ENCODE assay signal across 8 cellular contexts in genomic region chr16:50547944-50548658, GRCh38. TPM values are rescaled to one million over a fixed set of nuclear protein-coding genes. Genes with fewer than 3 reads are reported as not detected.
DNase-seq lines count a peak whose midpoint lies in the region; ATAC-seq and TF ChIP-seq lines count a peak whose summit lies in the region.

TSS of gene NKD1 (plus strand) at chr16:50548396. CDS start at chr16:50548554, 158 bp downstream.

- peak; percentile 84 for ATAC-seq in HCT116

- CTCF ChIA-PET in HCT116 (lab: Charles Lee), result interaction anchor here (1.1 kb wide), 1 partner anchor 258 kb away, joined by 6 read pairs; no protein-coding TSS in a partner anchor

- peaks cover 0 to 15% of the 10 kb centered on the region in 2 experiments; a peak in 3 of 4 replicates for H3K4me1 ChIP-seq in HCT116 (ENCODE audit: control insufficient read depth in 1 of 2, insufficient read depth in 2 of 2, low read length in 2 of 2)

- no peaks in the 10 kb centered on the region for H4K20me1 ChIP-seq in HCT116 (ENCODE audit: insufficient read depth)

- POLR2A ChIA-PET in HCT116 (lab: Charles Lee), result no interaction called here

- H3K4me3 ChIP-seq in GM06990 (replicated peaks; ENCODE audit: low read depth, low read length) (peak within 1 kb of the TSS; percentile 74), HCT116 (replicated peaks in 1 of 2; ENCODE audit: low read depth in 1 of 2, low read length in 2 of 2) (peak within 1 kb of the TSS; percentile 52 to 67)

- TF ChIP-seq CTCF in GM06990 (IDR thresholded peaks at IDR 0.05; ENCODE audit: insufficient read depth, low read length, poor library complexity, severe bottlenecking), result no peak
- TF ChIP-seq CTCF in HCT116 (IDR thresholded peaks at IDR 0.05 in 2 of 3, conservative IDR thresholded peaks at IDR 0.05 in 1 of 3; ENCODE audit: borderline replicate concordance in 1 of 3, insufficient read depth in 1 of 3, low read depth in 2 of 3, low read length in 2 of 3), result no peak

- peak; percentile 64 for DNase-seq in GM06990 (ENCODE audit: extremely low read depth, insufficient read length)
- peak; percentile 12 for DNase-seq in HCT116 (ENCODE audit: low read depth, low spot score)
- DNase-seq in NAMALWA (ENCODE audit: low spot score), result peak; percentile 71
- DNase-seq in activated CD4-positive, CD25-positive, alpha-beta regulatory T cell (lab: John Stamatoyannopoulos, UW), result peak; percentile 57 to 70 (median 61)
- DNase-seq in caudate nucleus (lab: John Stamatoyannopoulos, UW), result peak in 55 of 61 donors; percentile 5 to 85 (median 59)
- peak; percentile 33 for DNase-seq in kidney tubule cell (ENCODE audit: low spot score)
- peak; percentile 51 to 67 (median 63) for DNase-seq in stimulated activated CD4-positive, alpha-beta T cell treated with anti-CD3 and anti-CD28 coated beads, Interleukin-1b, Interleukin-23, amount 100 ng/mL, for 24 hours (ENCODE audit: low read depth in 4 of 4, low spot score in 1 of 4)
- no peak for DNase-seq in DMS153 treated with DMSO at 0.1 percent for 48 hours (lab: John Stamatoyannopoulos, UW; ENCODE audit: unreplicated experiment)

- no peak for TF ChIP-seq RAD21 in HCT116 (IDR thresholded peaks at IDR 0.05; ENCODE audit: low read depth)

- no peaks in the 10 kb centered on the region for H3K9me3 ChIP-seq in HCT116 (ENCODE audit: control insufficient read depth in 1 of 2, insufficient read depth in 1 of 2, low read depth in 1 of 2, low read length in 2 of 2)

- H2AFZ ChIP-seq in HCT116 (ENCODE audit: low read depth, low read length, poor library complexity, severe bottlenecking), result peak within 1 kb of the TSS; percentile 80

- H3K79me2 ChIP-seq in HCT116 (ENCODE audit: insufficient read depth, low read length), result no peaks in the 10 kb centered on the region

- peak; percentile 57 for TF ChIP-seq POLR2A in HCT116 (IDR thresholded peaks at IDR 0.05; ENCODE audit: borderline replicate concordance, extremely low read depth, insufficient read depth, insufficient read length)

- H3K27ac ChIP-seq in HCT116 (ENCODE audit: low read depth, low read length) (no peak within 1 kb of the TSS; the same call in 1 of the 2 replicates), caudate nucleus (ENCODE audit: low read depth, low read length) (no peak within 1 kb of the TSS)

- H3K9ac ChIP-seq in HCT116 (ENCODE audit: low read length), result peak within 1 kb of the TSS; percentile 65

- H3K9me2 ChIP-seq in HCT116 (ENCODE audit: insufficient read depth), result no peaks in the 10 kb centered on the region

- H3K27me3 ChIP-seq in GM06990 (replicated peaks; ENCODE audit: control insufficient read depth, insufficient read depth, low read length) (peaks cover 4% of the 10 kb centered on the region; the same call in 1 of the 2 replicates), HCT116 (ENCODE audit: insufficient read depth, low read length) (0 out of 2 replicates have a peak, but pooled peaks cover 4% of the 10 kb centered on the region)

- peak within 1 kb of the TSS; percentile 93 for H3K4me2 ChIP-seq in HCT116 (ENCODE audit: low read length)

- intact Hi-C loops in HCT116 (cut with micrococcal nuclease), result loop anchor here (10.0 kb wide), 1 partner anchor 173 kb away; no protein-coding TSS in a partner anchor

- no peaks in the 10 kb centered on the region for H3K36me3 ChIP-seq in GM06990 (ENCODE audit: control insufficient read depth, insufficient read depth, low read length)
- H3K36me3 ChIP-seq in HCT116 (ENCODE audit: control insufficient read depth in 1 of 2, insufficient read depth in 2 of 2, low read length in 2 of 2), result no peaks in the 10 kb centered on the region

- no TSS peak for BruUV-seq in HCT116 (replicated peaks; lab: Mats Ljungman, UMichigan)

- RAD21 ChIA-PET in HCT116 (lab: Charles Lee; ENCODE audit: low non-redundant PET in 1 of 2, low total read pairs in 2 of 2, uncharacterized antibody in 2 of 2, unreplicated experiment in 2 of 2), result no interaction called here

TF ChIP-seq in HCT116, 20 proteins besides CTCF, POLR2A, EP300 and RAD21:
- TF ChIP-seq SRF (IDR thresholded peaks at IDR 0.05; ENCODE audit: low read depth) (no peak), TCF7L2 (IDR thresholded peaks at IDR 0.05; ENCODE audit: borderline replicate concordance, extremely low read depth, insufficient read depth, insufficient read length) (peak; percentile 96), ZFX (IDR thresholded peaks at IDR 0.05) (peak; percentile 59), JUND (IDR thresholded peaks at IDR 0.05) (no peak), EZH2 (IDR thresholded peaks at IDR 0.05) (no peak), POLR2AphosphoS5 (IDR thresholded peaks at IDR 0.05; ENCODE audit: low read depth, low read length) (peak; percentile 63), REST (IDR thresholded peaks at IDR 0.05; ENCODE audit: low read depth) (no peak), ZNF274 (IDR thresholded peaks at IDR 0.05; ENCODE audit: low read depth, low read length) (no peak), CBX3 (IDR thresholded peaks at IDR 0.05; ENCODE audit: low read depth) (no peak)

RNA-seq across cellular contexts. Expression of gene NKD1, which starts in this region (rescaled TPM):
- total RNA-seq in HCT116 (2021; ENCODE audit: unreplicated experiment), result 11.4 TPM
- polyA plus RNA-seq in HCT116 (2012), result 1.5 and 2.8 TPM in 2 replicates
